5 cellular contexts compared by ENCODE assay signal in the genomic region with DNA sequence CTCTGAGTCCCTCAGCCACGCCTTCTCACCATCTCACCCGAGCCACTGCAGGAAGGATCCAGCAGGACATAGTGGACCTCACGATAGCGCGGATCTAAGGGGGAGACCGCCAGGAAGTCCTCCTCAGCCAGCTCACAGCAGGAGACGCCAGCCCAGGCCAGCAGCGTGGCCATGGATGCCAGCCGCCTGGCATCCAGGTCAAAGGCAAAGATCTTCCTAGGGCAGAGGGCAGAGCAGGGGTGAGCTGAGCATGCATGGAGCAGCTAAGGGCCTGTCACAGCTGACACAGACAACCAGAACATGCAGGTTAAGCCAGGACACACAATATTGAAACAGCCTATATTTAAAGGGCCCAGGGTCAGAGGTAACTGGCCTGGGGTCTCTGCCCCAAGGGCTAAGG. TPM values are rescaled to one million over a fixed set of nuclear protein-coding genes. Genes with fewer than 3 reads are reported as not detected.
"Had no signal": no experiment of that assay in that cellular context is flagged by ENCODE, and none has a peak within 500 bp of the region (broad histone marks: within the 10 kb centered on the region; RNA-seq: fewer than 3 reads in every experiment).

No MANE protein-coding gene starts in this region.

RNA-seq across cellular contexts. Expression of a gene that starts 20.0 kb away (rescaled TPM):
- total RNA-seq: osteoblast, smooth muscle cell, suprapubic skin, upper lobe of right lung, urinary bladder had no signal
